In the genomic region with DNA sequence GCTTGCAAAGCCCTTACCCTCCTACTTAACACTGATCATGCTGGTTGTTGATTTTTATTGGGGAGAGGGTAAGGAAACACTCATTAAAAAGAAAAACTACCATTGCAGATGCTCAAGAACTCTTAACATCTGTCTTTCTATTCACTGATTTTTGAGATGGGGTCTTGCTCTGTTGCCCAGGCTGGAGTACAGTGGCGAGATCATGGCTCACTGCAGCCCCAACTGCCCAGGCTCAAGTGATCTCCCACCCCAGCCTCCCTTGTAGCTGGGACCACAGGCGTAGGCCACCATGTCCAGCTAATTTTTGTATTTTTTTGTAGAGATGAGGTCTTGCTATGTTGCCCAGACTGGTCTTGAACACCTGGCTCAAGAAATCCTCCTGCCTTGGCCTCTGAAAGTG, we compare ENCODE assay signal across 25 cellular contexts. TPM values are rescaled to one million over a fixed set of nuclear protein-coding genes. Genes with fewer than 3 reads are reported as not detected.
DNase-seq lines count a peak whose midpoint lies in the region; ATAC-seq, FAIRE-seq and TF ChIP-seq lines count a peak whose summit lies in the region.
"Had no signal": no experiment of that assay in that cellular context is flagged by ENCODE, and none has a peak within 500 bp of the region (broad histone marks: within the 10 kb centered on the region; RNA-seq: fewer than 3 reads in every experiment).

No MANE protein-coding gene starts in this region.

- peaks cover 14% of the 10 kb centered on the region for H4K20me1 ChIP-seq in K562 (replicated peaks; ENCODE audit: control insufficient read depth, insufficient read depth, low read length)
- H4K20me1 ChIP-seq in PC-3 (ENCODE audit: low read length): no peaks in the 10 kb centered on the region

- BruUV-seq in K562 (replicated peaks; lab: Mats Ljungman, UMichigan) (no TSS peak), PC-3 (replicated peaks; lab: Mats Ljungman, UMichigan) (no TSS peak)

- H3K4me3 ChIP-seq in HEK293 (ENCODE audit: low read depth, low read length): no peak overlapping the region
- no peak overlapping the region for H3K4me3 ChIP-seq in K562
- no peak overlapping the region for H3K4me3 ChIP-seq in PC-3 (ENCODE audit: low read length)
- H3K4me3 ChIP-seq: BLaER1, GM12878 had no signal

- TF ChIP-seq CTCF in HEK293 (tag by site-specific recombination; IDR thresholded peaks at IDR 0.05): no peak
- no peak for TF ChIP-seq CTCF in RWPE1 (conservative IDR thresholded peaks at IDR 0.05; ENCODE audit: low read depth)
- TF ChIP-seq CTCF in K562 (IDR thresholded peaks at IDR 0.05 in 2 of 3, conservative IDR thresholded peaks at IDR 0.05 in 1 of 3; ENCODE audit: insufficient read depth in 2 of 3, low read depth in 1 of 3, low read length in 3 of 3): no peak
- no peak for TF ChIP-seq CTCF in PC-3 (conservative IDR thresholded peaks at IDR 0.05; ENCODE audit: low read depth, low read length)

- no peak for ATAC-seq in K562
- no peak for ATAC-seq in PC-3
- ATAC-seq: GM12878 had no signal

- H3K9me1 ChIP-seq in K562 (ENCODE audit: control insufficient read depth, insufficient read depth, low read length): no peaks in the 10 kb centered on the region

- H2AFZ ChIP-seq in K562 (ENCODE audit: low read depth, low read length) (no peak overlapping the region), PC-3 (ENCODE audit: low read length) (no peak overlapping the region)

- no peaks in the 10 kb centered on the region for H3K27me3 ChIP-seq in K562 (ENCODE audit: control insufficient read depth in 2 of 2, insufficient read depth in 2 of 2, low read length in 2 of 2)
- H3K27me3 ChIP-seq in PC-3 (ENCODE audit: low read length): no peaks in the 10 kb centered on the region
- H3K27me3 ChIP-seq: BE2C, BLaER1 had no signal

- H3K36me3 ChIP-seq in HEK293 (ENCODE audit: control insufficient read depth in 2 of 2, insufficient read depth in 1 of 2, low read length in 2 of 2) (peaks cover 3 to 80% of the 10 kb centered on the region in 2 experiments), K562 (ENCODE audit: control insufficient read depth, insufficient read depth, low read length) (peaks cover 86% of the 10 kb centered on the region; the same call in 2 of the 3 replicates), PC-3 (ENCODE audit: low read depth, low read length) (peaks cover 10% of the 10 kb centered on the region; the same call in 1 of the 2 replicates)

- in situ Hi-C loops in K562 (cut with MboI): no loop called here

- DNase-seq in RWPE1 (ENCODE audit: low spot score): no peak
- DNase-seq in K562 (ENCODE audit: extremely low read depth in 1 of 4, low spot score in 3 of 4): no peak
- DNase-seq in iPS-NIHi11 (ENCODE audit: low spot score): no peak
- no peak for DNase-seq in PC-3
- DNase-seq: 8988T; ACHN; BE2C; C1 segment of cervical spinal cord; CD4-positive, alpha-beta memory T cell; CD4-positive, CD25-positive, alpha-beta regulatory T cell; CD8-positive, alpha-beta memory T cell; COR-L47; DMS 273 treated with DMSO at 0.1 percent for 48 hours; DMS153; DMS53; DMS79; DND-41; EL; GDM1 had no signal

- no peaks in the 10 kb centered on the region for H3K9me2 ChIP-seq in PC-3 (replicated peaks; ENCODE audit: low read length)

- H3K9me3 ChIP-seq in HEK293 (ENCODE audit: control insufficient read depth, insufficient read depth, low read depth, low read length) (no peaks in the 10 kb centered on the region), K562 (replicated peaks; ENCODE audit: control insufficient read depth, insufficient read depth, low read depth, low read length) (no peaks in the 10 kb centered on the region), PC-3 (ENCODE audit: low read length) (no peaks in the 10 kb centered on the region)
- H3K9me3 ChIP-seq: BE2C, BLaER1 had no signal

- no peak for TF ChIP-seq RAD21 in K562 (CRISPR knock-in tag; conservative IDR thresholded peaks at IDR 0.05 in 1 of 2, IDR thresholded peaks at IDR 0.05 in 1 of 2)

- H3K27ac ChIP-seq in HEK293 (ENCODE audit: extremely low read depth, low read depth, low read length): no peak overlapping the region
- peak overlapping the region; percentile 31 for H3K27ac ChIP-seq in RWPE1
- H3K27ac ChIP-seq in K562 (ENCODE audit: extremely low read depth, low read depth, low read length): no peak overlapping the region
- no peak overlapping the region for H3K27ac ChIP-seq in PC-3 (ENCODE audit: low read length)
- H3K27ac ChIP-seq: BLaER1 had no signal

- H3K79me2 ChIP-seq in K562 (ENCODE audit: control insufficient read depth, insufficient read depth, low read length) (peaks cover 6% of the 10 kb centered on the region; the same call in 2 of the 3 replicates), PC-3 (ENCODE audit: low read length) (peaks cover 8% of the 10 kb centered on the region)

- H3K4me1 ChIP-seq in HEK293 (ENCODE audit: control insufficient read depth, insufficient read depth, low read length): no peaks in the 10 kb centered on the region
- H3K4me1 ChIP-seq in K562 (replicated peaks in 1 of 2; ENCODE audit: control insufficient read depth in 2 of 2, insufficient read depth in 2 of 2, low read length in 2 of 2): no peaks in the 10 kb centered on the region
- H3K4me1 ChIP-seq in PC-3 (ENCODE audit: insufficient read depth, low read length): no peaks in the 10 kb centered on the region
- H3K4me1 ChIP-seq: BE2C, BLaER1 had no signal

- CTCF ChIA-PET in HEK293 (lab: Yijun Ruan, JAX): no interaction called here
- CTCF ChIA-PET in RWPE1 (lab: Yijun Ruan, JAX): interaction anchor here (0.5 kb wide), 1 partner anchor 1454 kb away, joined by 3 read pairs; no protein-coding TSS in a partner anchor
- CTCF ChIA-PET in K562 (lab: Yijun Ruan, JAX; ENCODE audit: low intra/inter-chr PET ratio): no interaction called here
- CTCF ChIA-PET in PC-3 (lab: Charles Lee): no interaction called here

- no peaks in the 10 kb centered on the region for H3F3A ChIP-seq in PC-3 (ENCODE audit: low read length, unreplicated experiment)

- no peak for TF ChIP-seq EP300 in K562 (IDR thresholded peaks at IDR 0.05; ENCODE audit: low read length)

- FAIRE-seq in K562 (lab: Jason Lieb, UNC): no peak
- FAIRE-seq: A204.1, GM12878, GM12892, GM18507 had no signal

- TF ChIP-seq POLR2A in K562 (conservative IDR thresholded peaks at IDR 0.05): no peak

- H3K4me2 ChIP-seq in K562 (ENCODE audit: insufficient read depth, low read length) (no peak overlapping the region), PC-3 (ENCODE audit: low read length) (no peak overlapping the region)
- H3K4me2 ChIP-seq: BLaER1 had no signal

- no peak overlapping the region for H3K9ac ChIP-seq in K562 (ENCODE audit: insufficient read depth in 1 of 2, low read depth in 2 of 2, low read length in 2 of 2)
- H3K9ac ChIP-seq in PC-3 (ENCODE audit: low read length): no peak overlapping the region
- H3K9ac ChIP-seq: BLaER1 had no signal

- intact Hi-C loops in K562 (cut with micrococcal nuclease): no loop called here
- intact Hi-C loops in PC-3 (cut with micrococcal nuclease): no loop called here

- POLR2A ChIA-PET in HEK293 (lab: Yijun Ruan, JAX) (no interaction called here), RWPE1 (lab: Yijun Ruan, JAX; ENCODE audit: low non-redundant PET) (no interaction called here), K562 (lab: Yijun Ruan, JAX) (interaction anchor here (0.6 kb wide), 1 partner anchor 62 kb away, joined by 4 read pairs; no protein-coding TSS in a partner anchor), PC-3 (lab: Charles Lee; ENCODE audit: unreplicated experiment) (no interaction called here)

- WGBS in K562 (ENCODE audit: insufficient coverage, low coverage, missing lambda C conversion rate): 93% methylated on average over 2 of the region's 2 CpGs

RNA-seq across cellular contexts. Expression of a gene that starts 14.5 kb away (rescaled TPM):
- total RNA-seq in K562 (2011; cell fraction: chromatin; rRNA removed; ENCODE audit: low replicate concordance): 39.0 and 71.6 TPM in 2 replicates
- total RNA-seq in K562 (2011; cell fraction: nucleolus; rRNA removed): 55.5 and 57.1 TPM in 2 replicates
- 52.4 and 64.5 TPM in 2 replicates for total RNA-seq in K562 (2011; cell fraction: nucleoplasm; rRNA removed)
- total RNA-seq in K562 (2014; rRNA removed): 81.8 and 86.4 TPM in 2 replicates
- 36.4 and 48.6 TPM in 2 replicates for total RNA-seq in K562 (2014; rRNA removed; fragmentation: Illumina TruSeq; extraction: Trizol)
- 49.9 and 56.4 TPM in 2 replicates for total RNA-seq in K562 (2015; rRNA removed; fragmentation: Illumina TruSeq; extraction: Trizol)
- total RNA-seq in K562 (2021): 60.8 and 71.9 TPM in 2 replicates
- 45.2 and 54.7 TPM in 2 replicates for polyA plus RNA-seq in K562 (2011; rRNA removed)
- polyA plus RNA-seq in K562 (2011; cell fraction: cytosol; rRNA removed): 64.7 and 82.3 TPM in 2 replicates
- 50.0 and 69.2 TPM in 2 replicates for polyA plus RNA-seq in K562 (2011; cell fraction: nucleus; rRNA removed)
- polyA plus RNA-seq in K562 (2012): 35.1 and 36.5 TPM in 2 replicates
- polyA plus RNA-seq in K562 (2014; fragmentation: Illumina TruSeq; extraction: Trizol): 32.7 and 39.8 TPM in 2 replicates
- polyA plus RNA-seq in K562 (2014; fragmentation: Nextera tagmentation; extraction: Ambion mirVana): 10 to 100 TPM; 11.4 to 14.0 TPM
- 61.7 and 69.1 TPM in 2 replicates for polyA plus RNA-seq in K562 (2014; rRNA removed)
- 35.1 and 58.8 TPM in 2 replicates for polyA minus RNA-seq in K562 (2011; rRNA and poly(A)+ RNA removed)
- 45.7 and 51.0 TPM in 2 replicates for polyA minus RNA-seq in K562 (2011; cell fraction: cytosol; rRNA and poly(A)+ RNA removed)
- polyA minus RNA-seq in K562 (2011; cell fraction: nucleus; rRNA and poly(A)+ RNA removed): 26.1 and 37.0 TPM in 2 replicates
- total RNA-seq in PC-3 (2014; rRNA removed): 42.6 and 46.1 TPM in 2 replicates

RNA-seq across cellular contexts. Expression of a gene that starts 14.7 kb away (rescaled TPM):
- 142 and 234 TPM in 2 replicates for total RNA-seq in K562 (2011; cell fraction: chromatin; rRNA removed; ENCODE audit: low replicate concordance)
- total RNA-seq in K562 (2011; cell fraction: nucleolus; rRNA removed): 377 and 464 TPM in 2 replicates
- total RNA-seq in K562 (2011; cell fraction: nucleoplasm; rRNA removed): 382 and 397 TPM in 2 replicates
- total RNA-seq in K562 (2014; rRNA removed) (941 and 994 TPM in 2 replicates), K562 (2014; rRNA removed; fragmentation: Illumina TruSeq; extraction: Trizol) (526 and 685 TPM in 2 replicates), K562 (2015; rRNA removed; fragmentation: Illumina TruSeq; extraction: Trizol) (613 and 651 TPM in 2 replicates), K562 (2021) (827 and 832 TPM in 2 replicates), PC-3 (2014; rRNA removed) (539 and 598 TPM in 2 replicates)
- polyA plus RNA-seq in K562 (2011; rRNA removed) (1,032 and 1,039 TPM in 2 replicates), K562 (2014; fragmentation: Illumina TruSeq; extraction: Trizol) (1,040 and 1,078 TPM in 2 replicates), K562 (2014; fragmentation: Nextera tagmentation; extraction: Ambion mirVana) (1,000 to 10,000 TPM; 1,936 to 2,356 TPM), K562 (2014; rRNA removed) (1,078 and 1,164 TPM in 2 replicates)
- 957 and 1,096 TPM in 2 replicates for polyA plus RNA-seq in K562 (2011; cell fraction: cytosol; rRNA removed)
- 594 and 697 TPM in 2 replicates for polyA plus RNA-seq in K562 (2011; cell fraction: nucleus; rRNA removed)
- 796 and 1,103 TPM in 2 replicates for polyA plus RNA-seq in K562 (2012)
- polyA minus RNA-seq in K562 (2011; rRNA and poly(A)+ RNA removed): 533 and 536 TPM in 2 replicates
- polyA minus RNA-seq in K562 (2011; cell fraction: cytosol; rRNA and poly(A)+ RNA removed): 193 and 209 TPM in 2 replicates
- polyA minus RNA-seq in K562 (2011; cell fraction: nucleus; rRNA and poly(A)+ RNA removed): 68.0 and 114 TPM in 2 replicates

RNA-seq across cellular contexts. Expression of a gene that starts 33.9 kb away (rescaled TPM):
- total RNA-seq in K562 (2011; cell fraction: chromatin; rRNA removed; ENCODE audit: low replicate concordance): not detected in 2 replicates
- not detected in 2 replicates for total RNA-seq in K562 (2011; cell fraction: nucleolus; rRNA removed)
- total RNA-seq in K562 (2011; cell fraction: nucleoplasm; rRNA removed): not detected in 2 replicates
- total RNA-seq in K562 (2014; rRNA removed) (not detected in 2 replicates), K562 (2014; rRNA removed; fragmentation: Illumina TruSeq; extraction: Trizol) (not detected in 2 replicates), K562 (2015; rRNA removed; fragmentation: Illumina TruSeq; extraction: Trizol) (not detected in 2 replicates), K562 (2021) (not detected in 2 replicates), PC-3 (2014; rRNA removed) (64.6 and 71.0 TPM in 2 replicates)
- polyA plus RNA-seq in K562 (2011; rRNA removed) (0.11 TPM in 1 of 2 replicates, not detected in the other), K562 (2014; fragmentation: Illumina TruSeq; extraction: Trizol) (not detected in 2 replicates), K562 (2014; fragmentation: Nextera tagmentation; extraction: Ambion mirVana) (not detected), K562 (2014; rRNA removed) (not detected in 2 replicates)
- not detected in 2 replicates for polyA plus RNA-seq in K562 (2011; cell fraction: cytosol; rRNA removed)
- not detected in 2 replicates for polyA plus RNA-seq in K562 (2011; cell fraction: nucleus; rRNA removed)
- not detected in 2 replicates for polyA plus RNA-seq in K562 (2012)
- not detected in 2 replicates for polyA minus RNA-seq in K562 (2011; rRNA and poly(A)+ RNA removed)
- not detected in 2 replicates for polyA minus RNA-seq in K562 (2011; cell fraction: cytosol; rRNA and poly(A)+ RNA removed)
- polyA minus RNA-seq in K562 (2011; cell fraction: nucleus; rRNA and poly(A)+ RNA removed): not detected in 2 replicates

Comparison
In these comparisons a context has a peak if more than half of its experiments do, and no peak if none do; other contexts are left out.
1. RNA of a gene that starts 33.9 kb away (total RNA-seq): 64.6 to 71.0 TPM in PC-3; not detected in K562; every median in the first group is over 10 times any median in the second.